In the genomic region with DNA sequence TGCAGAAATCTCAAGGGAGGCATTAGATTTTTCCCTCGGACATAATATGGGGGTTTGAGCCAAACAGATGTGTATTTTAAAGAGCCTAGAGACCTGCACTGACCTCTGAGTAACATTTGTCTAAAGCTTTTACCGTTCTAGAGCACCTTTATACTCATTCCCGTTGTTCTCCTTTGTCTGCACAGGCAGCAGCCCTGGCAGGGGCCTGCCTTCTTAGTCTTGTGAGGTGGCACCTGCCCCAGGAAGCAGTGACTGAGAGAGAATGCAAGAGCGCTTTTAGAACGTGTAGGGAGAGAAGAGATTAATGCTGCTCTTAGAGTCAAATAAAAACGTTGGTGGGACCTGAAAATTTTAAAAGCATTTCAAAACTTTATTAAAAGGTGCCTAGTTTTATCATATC, we compare ENCODE assay signal across 27 cellular contexts. TPM values are rescaled to one million over a fixed set of nuclear protein-coding genes. Genes with fewer than 3 reads are reported as not detected.
A peak's percentile ranks its signal among the peaks of the same experiment; 100 is the strongest.
DNase-seq lines count a peak whose midpoint lies in the region; ATAC-seq, FAIRE-seq and TF ChIP-seq lines count a peak whose summit lies in the region.
"Had no signal": no experiment of that assay in that cellular context is flagged by ENCODE, and none has a peak within 500 bp of the region (broad histone marks: within the 10 kb centered on the region; RNA-seq: fewer than 3 reads in every experiment).

No MANE protein-coding gene starts in this region.

- TF ChIP-seq CTCF in activated B cell treated with CpG ODN at 0.5 μM for 24 hours (IDR thresholded peaks at IDR 0.05): no peak

- H3K4me3 Mint-ChIP-seq in activated B cell treated with CpG ODN at 0.5 μM for 24 hours: peak overlapping the region; percentile 3
- H3K4me3 Mint-ChIP-seq: activated CD4-positive, alpha-beta T cell treated with anti-CD3 and anti-CD28 coated beads, Interleukin-2, amount 10 ng/mL, durations not matched to agents 24 days and 14 days; activated T-cell treated with anti-CD3 and anti-CD28 coated beads, Interleukin-2, amount 50 U/mL, for 72 hours; CD8-positive, alpha-beta T cell; stimulated activated naive CD8-positive, alpha-beta T cell treated with anti-CD3 and anti-CD28 coated beads, Interleukin-15, amount 100 ng/mL, for 72 hours; T-helper 2 cell treated with Interferon-gamma antibody and Interleukin-4, amounts not matched to agents 5 μg/mL and 100 μg/mL, for 36 hours had no signal

- H3K4me3 ChIP-seq in small intestine (ENCODE audit: low read depth in 1 of 2, low read length in 2 of 2): no peak overlapping the region
- H3K4me3 ChIP-seq: gastrocnemius medialis, lower lobe of right lung, sigmoid colon, thyroid gland had no signal

- H3K4me1 ChIP-seq in small intestine (ENCODE audit: control insufficient read depth in 2 of 2, insufficient read depth in 1 of 2, low read depth in 1 of 2, low read length in 1 of 2): peaks cover 2 to 6% of the 10 kb centered on the region in 2 donors
- H3K4me1 ChIP-seq: sigmoid colon had no signal

- WGBS in small intestine, 3 donors: 19 to 44% (median 32%) methylated on average over 6 of the region's 6 CpGs

- H3K36me3 ChIP-seq in small intestine (ENCODE audit: control insufficient read depth in 2 of 2, insufficient read depth in 2 of 2, low read length in 2 of 2): no peaks in the 10 kb centered on the region
- H3K36me3 ChIP-seq: gastrocnemius medialis, lower lobe of right lung, sigmoid colon, thyroid gland had no signal

- DNase-seq in NCI-H2107 (lab: John Stamatoyannopoulos, UW) (peak; percentile 33), activated B cell treated with CpG ODN at 0.5 μM for 24 hours (no peak), small intestine (peak; percentile 22), HT-29 (ENCODE audit: low spot score) (no peak), NCI-H526 (lab: John Stamatoyannopoulos, UW) (no peak)
- DNase-seq: activated CD4-positive, alpha-beta T cell treated with anti-CD3 and anti-CD28 coated beads, Interleukin-2, amount 10 ng/mL, durations not matched to agents 24 days and 14 days; activated naive CD4-positive, alpha-beta T cell treated with Interleukin-2 at 50 U/mL for 16 hours; activated T-cell treated with anti-CD3 and anti-CD28 coated beads, Interleukin-2, amount 50 U/mL, for 72 hours; amygdala; CD8-positive, alpha-beta T cell; effector CD8-positive, alpha-beta T cell; gastrocnemius medialis; GDM1; lower lobe of right lung; NCI-H1105 treated with DMSO at 0.1 percent for 48 hours; NCI-H2029; sigmoid colon; stimulated activated naive CD8-positive, alpha-beta T cell treated with anti-CD3 and anti-CD28 coated beads, Interleukin-15, amount 100 ng/mL, for 72 hours; thyroid gland had no signal

- no peaks in the 10 kb centered on the region for H3K27me3 ChIP-seq in small intestine (ENCODE audit: control insufficient read depth in 2 of 2, insufficient read depth in 2 of 2, low read length in 2 of 2)
- H3K27me3 ChIP-seq: gastrocnemius medialis, sigmoid colon, thyroid gland had no signal

- H3K27me3 Mint-ChIP-seq in activated B cell treated with CpG ODN at 0.5 μM for 24 hours: no peaks in the 10 kb centered on the region
- H3K27me3 Mint-ChIP-seq: stimulated activated naive CD8-positive, alpha-beta T cell treated with anti-CD3 and anti-CD28 coated beads, Interleukin-15, amount 100 ng/mL, for 72 hours had no signal

- H3K4me1 Mint-ChIP-seq in activated B cell treated with CpG ODN at 0.5 μM for 24 hours: peaks cover 42% of the 10 kb centered on the region

- H3K27ac ChIP-seq in small intestine (ENCODE audit: low read depth in 1 of 2, low read length in 1 of 2): peak overlapping the region in 1 of 2 donors; percentile 42
- H3K27ac ChIP-seq: lower lobe of right lung, sigmoid colon, thyroid gland had no signal

- H3K9me3 Mint-ChIP-seq in activated B cell treated with CpG ODN at 0.5 μM for 24 hours: peaks cover 2% of the 10 kb centered on the region
- H3K9me3 Mint-ChIP-seq: activated T-cell treated with anti-CD3 and anti-CD28 coated beads, Interleukin-2, amount 50 U/mL, for 72 hours; CD8-positive, alpha-beta T cell had no signal

- no peaks in the 10 kb centered on the region for H3K9me3 ChIP-seq in small intestine (ENCODE audit: control insufficient read depth, low read depth)
- H3K9me3 ChIP-seq: lower lobe of right lung, sigmoid colon, thyroid gland had no signal

- CTCF ChIA-PET in activated B cell treated with CpG ODN at 0.5 μM for 24 hours (lab: Charles Lee): interaction anchor here (0.9 kb wide), 1 partner anchor 67 kb away, joined by 3 read pairs; no protein-coding TSS in a partner anchor

- no peaks in the 10 kb centered on the region for H3K36me3 Mint-ChIP-seq in activated B cell treated with CpG ODN at 0.5 μM for 24 hours (ENCODE audit: low read depth)
- H3K36me3 Mint-ChIP-seq: CD8-positive, alpha-beta T cell had no signal

- intact Hi-C loops in activated B cell treated with CpG ODN at 0.5 μM for 24 hours (cut with micrococcal nuclease): loop anchor here (1.0 kb wide), 1 partner anchor 9 kb away; no protein-coding TSS in a partner anchor

- no peak for FAIRE-seq in small intestine (lab: Jason Lieb, UNC)
- FAIRE-seq: bronchial epithelial cell, colon, H54, keratinocyte had no signal

- POLR2A ChIA-PET in activated B cell treated with CpG ODN at 0.5 μM for 24 hours (lab: Charles Lee): interaction anchor here (0.6 to 1.8 kb wide), 3 partner anchors 9 to 22 kb away, joined by 3 to 6 read pairs (median 4); no protein-coding TSS in a partner anchor

- peak; percentile 36 for ATAC-seq in GM21529 (IDR thresholded peaks at IDR 0.05; ENCODE audit: unreplicated experiment)
- ATAC-seq in activated B cell treated with CpG ODN at 0.5 μM for 24 hours (ENCODE audit: low read depth): peak; percentile 57
- ATAC-seq in HG03135 (IDR thresholded peaks at IDR 0.05; ENCODE audit: unreplicated experiment): no peak
- ATAC-seq: CD8-positive, alpha-beta T cell; lower lobe of right lung; stimulated activated naive CD8-positive, alpha-beta T cell treated with anti-CD3 and anti-CD28 coated beads, Interleukin-15, amount 100 ng/mL, for 72 hours had no signal

- H3K27ac Mint-ChIP-seq in activated B cell treated with CpG ODN at 0.5 μM for 24 hours: peak overlapping the region; percentile 70
- H3K27ac Mint-ChIP-seq: activated CD4-positive, alpha-beta T cell treated with anti-CD3 and anti-CD28 coated beads, Interleukin-2, amount 10 ng/mL, durations not matched to agents 24 days and 14 days; activated T-cell treated with anti-CD3 and anti-CD28 coated beads, Interleukin-2, amount 50 U/mL, for 72 hours; CD8-positive, alpha-beta T cell; progenitor cell of endocrine pancreas; stimulated activated naive CD8-positive, alpha-beta T cell treated with anti-CD3 and anti-CD28 coated beads, Interleukin-15, amount 100 ng/mL, for 72 hours; T-helper 2 cell treated with Interferon-gamma antibody and Interleukin-4, amounts not matched to agents 5 μg/mL and 100 μg/mL, for 36 hours had no signal

RNA-seq across cellular contexts. Expression of a gene that starts 25.6 kb away (rescaled TPM):
- 55.5 and 57.2 TPM in 2 replicates for total RNA-seq in activated B cell treated with CpG ODN at 0.5 μM for 24 hours
- 10 to 100 TPM in 1 of 3 donors, 1 to 10 TPM in 2; 5.4 to 15.2 (median 6.8) TPM for polyA plus RNA-seq in small intestine
- 5.8 and 8.3 TPM in 2 replicates for total RNA-seq in HT-29 (2014; rRNA removed; shearing (Covaris generic))

Comparison
In these comparisons a context has a peak if more than half of its experiments do, and no peak if none do; other contexts are left out.
1. DNase-seq: peak in NCI-H2107 (single experiment) and small intestine (single experiment); none in activated B cell treated with CpG ODN at 0.5 μM for 24 hours (single experiment), HT-29 (single experiment) and NCI-H526 (0 of 2).